12 cellular contexts compared by ENCODE assay signal in genomic region chr1:159172599-159173291, GRCh38. TPM values are rescaled to one million over a fixed set of nuclear protein-coding genes. Genes with fewer than 3 reads are reported as not detected.
DNase-seq lines count a peak whose midpoint lies in the region; ATAC-seq and TF ChIP-seq lines count a peak whose summit lies in the region.
"Had no signal": no experiment of that assay in that cellular context is flagged by ENCODE, and none has a peak within 500 bp of the region (broad histone marks: within the 10 kb centered on the region; RNA-seq: fewer than 3 reads in every experiment).

No MANE protein-coding gene starts in this region.

- H3K9me3 ChIP-seq in iPS DF 6.9 (ENCODE audit: control insufficient read depth, insufficient read depth, low read length) (no peaks in the 10 kb centered on the region), mesenchymal stem cell (ENCODE audit: control insufficient read depth, low read length) (no peaks in the 10 kb centered on the region)

- peaks cover 12% of the 10 kb centered on the region; the same call in 1 of the 2 replicates for H3K27me3 ChIP-seq in GM23338 (ENCODE audit: insufficient read depth)
- no peaks in the 10 kb centered on the region for H3K27me3 ChIP-seq in iPS DF 6.9 (ENCODE audit: control insufficient read depth, insufficient read depth, low read length)
- H3K27me3 ChIP-seq in mesenchymal stem cell (ENCODE audit: control insufficient read depth in 1 of 2, insufficient read depth in 1 of 2, low read length in 2 of 2) = peaks cover 63 to 66% of the 10 kb centered on the region in 2 experiments

- peak overlapping the region; percentile 93 for H3K4me3 ChIP-seq in GM23338
- H3K4me3 ChIP-seq in iPS DF 6.9 (ENCODE audit: low read length) = peak overlapping the region; percentile 92; the same call in 1 of the 2 replicates
- H3K4me3 ChIP-seq in mesenchymal stem cell (ENCODE audit: insufficient read depth in 1 of 2, low read depth in 1 of 2, low read length in 2 of 2) = no peak overlapping the region

- H3K4me1 ChIP-seq in GM23338 (ENCODE audit: insufficient read depth) (peaks cover 9% of the 10 kb centered on the region; the same call in 1 of the 2 replicates), iPS DF 6.9 (ENCODE audit: control insufficient read depth, insufficient read depth, low read length) (peaks cover 3% of the 10 kb centered on the region), mesenchymal stem cell (ENCODE audit: control insufficient read depth, insufficient read depth, low read depth, low read length) (peaks cover 2% of the 10 kb centered on the region)

- H2AK5ac ChIP-seq in mesenchymal stem cell (ENCODE audit: low read length, severe bottlenecking) = no peak overlapping the region

- no peak overlapping the region for H2BK120ac ChIP-seq in mesenchymal stem cell (ENCODE audit: low read depth, low read length)

- H3K36me3 ChIP-seq in GM23338 (ENCODE audit: insufficient read depth) (no peaks in the 10 kb centered on the region), iPS DF 6.9 (ENCODE audit: control insufficient read depth, insufficient read depth, low read length) (no peaks in the 10 kb centered on the region), mesenchymal stem cell (ENCODE audit: control insufficient read depth in 1 of 2, insufficient read depth in 2 of 2, low read depth in 1 of 2, low read length in 2 of 2) (no peaks in the 10 kb centered on the region)

- H4K91ac ChIP-seq in mesenchymal stem cell (ENCODE audit: low read length) = no peak overlapping the region

- H3K9me2 ChIP-seq in GM23338 (ENCODE audit: insufficient read depth) = no peaks in the 10 kb centered on the region

- no peak overlapping the region for H2BK5ac ChIP-seq in mesenchymal stem cell (ENCODE audit: low read depth, low read length, poor library complexity, severe bottlenecking)

- intact Hi-C loops in sciatic nerve (cut with DNase I) = no loop called here

- H3K4me2 ChIP-seq in GM23338 = peak overlapping the region; percentile 99
- no peak overlapping the region for H3K4me2 ChIP-seq in mesenchymal stem cell (ENCODE audit: low read length, poor library complexity, severe bottlenecking)

- H3K9ac ChIP-seq in mesenchymal stem cell (ENCODE audit: low read length) = no peak overlapping the region

- peak; percentile 86 for DNase-seq in GM23338 (ENCODE audit: low spot score)
- peak; percentile 16 for DNase-seq in astrocyte of the hippocampus (ENCODE audit: low read depth, low spot score)
- DNase-seq in iPS DF 6.9 (ENCODE audit: low read depth, low spot score) = no peak
- DNase-seq in sciatic nerve (ENCODE audit: low spot score) = peak; percentile 66
- DNase-seq in activated CD4-positive, alpha-beta T cell treated with anti-CD3 and anti-CD28 coated beads for 48 hours = no peak
- no peak for DNase-seq in stimulated activated CD8-positive, alpha-beta memory T cell treated with anti-CD3 and anti-CD28 coated beads, Interleukin-4, amount 100 ng/mL, for 48 hours
- no peak for DNase-seq in mesenchymal stem cell
- DNase-seq in T-helper 9 cell = no peak
- DNase-seq: effector memory CD8-positive, alpha-beta T cell; NCI-H2081; T-cell had no signal

- H3K4ac ChIP-seq in mesenchymal stem cell (ENCODE audit: low read depth in 1 of 2, low read length in 2 of 2) = no peak overlapping the region

- H2BK12ac ChIP-seq in mesenchymal stem cell (ENCODE audit: low read length in 2 of 2) = no peak overlapping the region

- H3F3A ChIP-seq in GM23338 (replicated peaks; ENCODE audit: low read depth) = no peaks in the 10 kb centered on the region

- no peak overlapping the region for H2BK15ac ChIP-seq in mesenchymal stem cell (ENCODE audit: low read depth, poor library complexity, severe bottlenecking)

- no peak overlapping the region for H4K8ac ChIP-seq in mesenchymal stem cell (ENCODE audit: low read length)

- H3K4me3 Mint-ChIP-seq in GM23338 = peak overlapping the region; percentile 87

- H3K79me2 ChIP-seq in GM23338 (replicated peaks; ENCODE audit: insufficient read depth) = peaks cover 4% of the 10 kb centered on the region; the same call in 1 of the 2 replicates

- no peak overlapping the region for H3K23ac ChIP-seq in mesenchymal stem cell (ENCODE audit: low read length in 2 of 2)

- no peaks in the 10 kb centered on the region for H3K79me1 ChIP-seq in mesenchymal stem cell (replicated peaks; ENCODE audit: low read length, poor library complexity, severe bottlenecking)

- TF ChIP-seq CTCF in GM23338 (conservative IDR thresholded peaks at IDR 0.05; ENCODE audit: low read depth in 2 of 2) = no peak

- no CpG with 5 or more reads among the region's 17 CpGs for WGBS in iPS DF 6.9 (ENCODE audit: insufficient coverage, insufficient read length)
- WGBS in mesenchymal stem cell = 1% methylated on average over 15 of the region's 17 CpGs

- peaks cover 9% of the 10 kb centered on the region for H3K27me3 Mint-ChIP-seq in GM23338 (ENCODE audit: insufficient read depth, low read depth, poor library complexity)

- H3K27ac ChIP-seq in GM23338 (ENCODE audit: low read depth) (no peak overlapping the region), iPS DF 6.9 (ENCODE audit: low read length) (no peak overlapping the region), mesenchymal stem cell (ENCODE audit: low read length, poor library complexity, severe bottlenecking) (no peak overlapping the region)

- no peaks in the 10 kb centered on the region for H3K9me3 Mint-ChIP-seq in GM23338
- H3K9me3 Mint-ChIP-seq: effector memory CD8-positive, alpha-beta T cell had no signal

- no peaks in the 10 kb centered on the region; the same call in 2 of the 3 replicates for H3K36me3 Mint-ChIP-seq in GM23338 (ENCODE audit: low read depth)
- H3K36me3 Mint-ChIP-seq: T-cell had no signal

- H4K20me1 ChIP-seq in GM23338 (replicated peaks; ENCODE audit: insufficient read depth) = peaks cover 16% of the 10 kb centered on the region

- H3K4me1 Mint-ChIP-seq in GM23338 = peaks cover 16% of the 10 kb centered on the region

- no peak overlapping the region for H3K27ac Mint-ChIP-seq in GM23338
- H3K27ac Mint-ChIP-seq: effector memory CD8-positive, alpha-beta T cell; T-cell had no signal

- H3K14ac ChIP-seq in mesenchymal stem cell (ENCODE audit: low read length in 2 of 2) = no peak overlapping the region

- ATAC-seq in GM23338 (peak; percentile 71), sciatic nerve (peak; percentile 45)
- ATAC-seq: effector memory CD8-positive, alpha-beta T cell; left lobe of liver; T-cell had no signal

- H2AFZ ChIP-seq in GM23338 (peak overlapping the region; percentile 85), mesenchymal stem cell (ENCODE audit: low read depth, low read length) (no peak overlapping the region)

- H3K18ac ChIP-seq in mesenchymal stem cell (ENCODE audit: low read depth in 1 of 2, low read length in 2 of 2) = no peak overlapping the region

RNA-seq across cellular contexts. Expression of gene CADM3, which starts 1.3 kb away (rescaled TPM):
- total RNA-seq in GM23338 (2014; rRNA removed; shearing (Covaris generic)) = 2.9 and 4.4 TPM in 2 replicates
- 1.5 and 2.0 TPM in 2 replicates for polyA plus RNA-seq in GM23338 (2016; fragmentation: Nextera tagmentation; extraction: Ambion mirVana)
- total RNA-seq in sciatic nerve = 207 TPM
- not detected for polyA plus RNA-seq in mesenchymal stem cell (2013, experiment 1 of 2)
- polyA plus RNA-seq in mesenchymal stem cell (2013, experiment 2 of 2) = not detected
- total RNA-seq: T-cell had no signal

RNA-seq across cellular contexts. Expression of gene ACKR1, which starts 31.9 kb away (rescaled TPM):
- total RNA-seq in GM23338 (2014; rRNA removed; shearing (Covaris generic)) = not detected in 2 replicates
- polyA plus RNA-seq in GM23338 (2016; fragmentation: Nextera tagmentation; extraction: Ambion mirVana) = 0.29 TPM in 1 of 2 replicates, not detected in the other
- 156 TPM for total RNA-seq in sciatic nerve
- not detected for polyA plus RNA-seq in mesenchymal stem cell (2013, experiment 1 of 2)
- not detected for polyA plus RNA-seq in mesenchymal stem cell (2013, experiment 2 of 2)

Comparison
In these comparisons a context has a peak if more than half of its experiments do, and no peak if none do; other contexts are left out.
1. DNase-seq: peak in GM23338 (single experiment), astrocyte of the hippocampus (single experiment) and sciatic nerve (single experiment); none in iPS DF 6.9 (single experiment), activated CD4-positive, alpha-beta T cell treated with anti-CD3 and anti-CD28 coated beads for 48 hours (single experiment), stimulated activated CD8-positive, alpha-beta memory T cell treated with anti-CD3 and anti-CD28 coated beads, Interleukin-4, amount 100 ng/mL, for 48 hours (single experiment), mesenchymal stem cell (single experiment) and T-helper 9 cell (single experiment).
2. H3K4me3 ChIP-seq: peak in GM23338 (single experiment) and iPS DF 6.9 (single experiment); none in mesenchymal stem cell (0 of 2).
3. RNA of gene CADM3, which starts 1.3 kb away (total RNA-seq): 207 TPM in sciatic nerve (single experiment); 2.9 to 4.4 TPM in GM23338; every median in the first group is over 10 times any median in the second.
4. RNA of gene ACKR1, which starts 31.9 kb away (total RNA-seq): 156 TPM in sciatic nerve (single experiment); not detected in GM23338; every median in the first group is over 100 times any median in the second.